ENCODE assay signal across 28 cellular contexts in the genomic region with DNA sequence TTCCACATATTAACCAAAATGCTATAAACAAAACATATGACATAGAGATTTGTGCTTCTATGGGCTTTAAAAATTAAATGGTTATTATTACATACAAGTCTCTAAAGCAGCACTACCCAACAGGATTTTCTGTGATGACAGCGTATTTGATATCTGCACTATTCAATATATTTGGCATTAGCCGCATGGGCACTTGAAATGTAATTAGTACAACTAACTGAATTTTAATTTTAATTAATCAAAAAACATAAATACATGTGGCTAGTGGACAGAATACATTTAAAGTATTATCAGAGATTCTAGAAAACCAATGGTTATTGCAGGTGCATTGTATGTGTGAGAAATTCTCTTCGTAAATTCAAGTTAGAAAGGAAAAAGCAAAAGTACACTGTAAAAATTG.
"Had no signal": no experiment of that assay in that cellular context is flagged by ENCODE, and none has a peak within 500 bp of the region (broad histone marks: within the 10 kb centered on the region; RNA-seq: fewer than 3 reads in every experiment).

No MANE protein-coding gene starts in this region.

- H3K4me3 ChIP-seq: colonic mucosa, coronary artery, dorsolateral prefrontal cortex, esophagus muscularis mucosa, esophagus squamous epithelium, gastrocnemius medialis, gastroesophageal sphincter, heart left ventricle, heart right ventricle had no signal

- FAIRE-seq: colon, endometrium, endothelial cell of umbilical vein, frontal cortex had no signal

- H3K36me3 ChIP-seq: colonic mucosa, esophagus muscularis mucosa, esophagus squamous epithelium, gastrocnemius medialis, gastroesophageal sphincter, heart left ventricle, heart right ventricle had no signal

- ATAC-seq: effector memory CD8-positive, alpha-beta T cell; esophagus mucosa; foreskin keratinocyte; gastrocnemius medialis; gastroesophageal sphincter; heart left ventricle; heart right ventricle had no signal

- DNase-seq: colonic mucosa; cortex of kidney; dermis blood vessel endothelial cell; dorsolateral prefrontal cortex; effector CD4-positive, alpha-beta T cell; effector CD8-positive, alpha-beta T cell; effector memory CD4-positive, alpha-beta T cell; effector memory CD8-positive, alpha-beta T cell; endodermal cell; erythroblast; esophagus squamous epithelium; foreskin fibroblast; foreskin keratinocyte; foreskin melanocyte; gastrocnemius medialis; glutamatergic neuron; head of caudate nucleus; heart left ventricle; heart right ventricle had no signal

- H3K9me3 ChIP-seq: colonic mucosa, esophagus muscularis mucosa, esophagus squamous epithelium, gastrocnemius medialis, gastroesophageal sphincter, heart left ventricle, heart right ventricle had no signal

- H3K27me3 ChIP-seq: colonic mucosa, dorsolateral prefrontal cortex, esophagus muscularis mucosa, esophagus squamous epithelium, foreskin keratinocyte, gastrocnemius medialis, gastroesophageal sphincter, heart left ventricle, heart right ventricle had no signal

- H3K4me1 ChIP-seq: colonic mucosa, esophagus muscularis mucosa, esophagus squamous epithelium, foreskin keratinocyte, gastrocnemius medialis, gastroesophageal sphincter, heart left ventricle had no signal

- H3K27ac ChIP-seq: colonic mucosa, coronary artery, dorsolateral prefrontal cortex, epithelial cell of prostate, esophagus muscularis mucosa, esophagus squamous epithelium, foreskin keratinocyte, gastrocnemius medialis, gastroesophageal sphincter, heart left ventricle, heart right ventricle had no signal
